1 cellular context compared by ENCODE assay signal in genomic region chr1:88683848-88684481, GRCh38.
TF ChIP-seq lines count a peak whose summit lies in the region.

PKN2 (plus strand) TSS chr1:88684273; CDS start chr1:88684581, 308 bp downstream.

TF ChIP-seq in K562, 482 proteins besides CTCF, POLR2A, EP300 and RAD21 (continued from another document and continues in another):
- TF ChIP-seq MGA (IDR thresholded peaks at IDR 0.05) (no peak), TAF9B (IDR thresholded peaks at IDR 0.05; ENCODE audit: partially characterized antibody) (peak; percentile 41), ELF4 (CRISPR knock-in tag; IDR thresholded peaks at IDR 0.05) (no peak), RUNX1 (IDR thresholded peaks at IDR 0.05; ENCODE audit: low read depth) (no peak), ZNF124 (CRISPR knock-in tag; IDR thresholded peaks at IDR 0.05) (no peak), HEY1 (CRISPR knock-in tag; IDR thresholded peaks at IDR 0.05; ENCODE audit: borderline replicate concordance) (no peak), ZNF407 (IDR thresholded peaks at IDR 0.05; ENCODE audit: low read depth) (0 out of 2 replicates have a peak, but pooled peaks have one; percentile 27), ELF2 (CRISPR knock-in tag; IDR thresholded peaks at IDR 0.05) (no peak), MTA3 (IDR thresholded peaks at IDR 0.05; ENCODE audit: borderline replicate concordance) (peak; percentile 79; the same call in 1 of the 2 replicates), SRSF7 (optimal IDR thresholded peaks at IDR 0.05; ENCODE audit: low read depth, low read length) (no peak), DACH1 (IDR thresholded peaks at IDR 0.05; ENCODE audit: partially characterized antibody) (no peak), ZNF133 (CRISPR knock-in tag; IDR thresholded peaks at IDR 0.05) (no peak), CHD7 (IDR thresholded peaks at IDR 0.05; ENCODE audit: low read depth, low read length) (peak; percentile 36), SOX6 (IDR thresholded peaks at IDR 0.05) (peak; percentile 57; the same call in 1 of the 2 replicates)
